16 cellular contexts compared by ENCODE assay signal in genomic region chr16:26672206-26672605, GRCh38.
DNase-seq lines count a peak whose midpoint lies in the region; ATAC-seq and TF ChIP-seq lines count a peak whose summit lies in the region.
"Had no signal": no experiment of that assay in that cellular context is flagged by ENCODE, and none has a peak within 500 bp of the region (broad histone marks: within the 10 kb centered on the region; RNA-seq: fewer than 3 reads in every experiment).

No MANE protein-coding gene starts in this region.

- peaks cover 6% of the 10 kb centered on the region for H3K9me3 ChIP-seq in WERI-Rb-1 (ENCODE audit: severe bottlenecking)
- H3K9me3 ChIP-seq: body of pancreas had no signal

- no peaks in the 10 kb centered on the region for H3K36me3 ChIP-seq in WERI-Rb-1

- peaks cover 2% of the 10 kb centered on the region for H3K4me1 Mint-ChIP-seq in activated CD4-positive, alpha-beta T cell treated with anti-CD3 and anti-CD28 coated beads, Interleukin-2, amount 10 ng/mL, durations not matched to agents 7 days and 5 days
- H3K4me1 Mint-ChIP-seq in activated T-cell treated with anti-CD3 and anti-CD28 coated beads, Interleukin-2, amount 50 U/mL, for 4 hours (ENCODE audit: low read depth) = peaks cover 13% of the 10 kb centered on the region
- H3K4me1 Mint-ChIP-seq in stimulated activated effector memory CD8-positive, alpha-beta T cell treated with anti-CD3 and anti-CD28 coated beads, Interleukin-12 subunit alpha, Interleukin-12 subunit beta, amount 100 ng/mL, for 72 hours = peaks cover 20% of the 10 kb centered on the region

- no peak overlapping the region for H3K4me3 Mint-ChIP-seq in activated CD4-positive, alpha-beta T cell treated with anti-CD3 and anti-CD28 coated beads, Interleukin-2, amount 10 ng/mL, durations not matched to agents 7 days and 5 days
- no peak overlapping the region for H3K4me3 Mint-ChIP-seq in activated T-cell treated with anti-CD3 and anti-CD28 coated beads, Interleukin-2, amount 50 U/mL, for 4 hours
- peak overlapping the region; percentile 36 for H3K4me3 Mint-ChIP-seq in stimulated activated effector memory CD8-positive, alpha-beta T cell treated with anti-CD3 and anti-CD28 coated beads, Interleukin-12 subunit alpha, Interleukin-12 subunit beta, amount 100 ng/mL, for 72 hours

- peaks cover 2% of the 10 kb centered on the region for H3K9me3 Mint-ChIP-seq in activated CD4-positive, alpha-beta T cell treated with anti-CD3 and anti-CD28 coated beads, Interleukin-2, amount 10 ng/mL, durations not matched to agents 7 days and 5 days
- H3K9me3 Mint-ChIP-seq in activated T-cell treated with anti-CD3 and anti-CD28 coated beads, Interleukin-2, amount 50 U/mL, for 4 hours = no peaks in the 10 kb centered on the region
- peaks cover 10% of the 10 kb centered on the region for H3K9me3 Mint-ChIP-seq in stimulated activated effector memory CD8-positive, alpha-beta T cell treated with anti-CD3 and anti-CD28 coated beads, Interleukin-12 subunit alpha, Interleukin-12 subunit beta, amount 100 ng/mL, for 72 hours

- peak; percentile 32 to 38 for DNase-seq in activated CD4-positive, alpha-beta T cell treated with anti-CD3 and anti-CD28 coated beads for 4 hours
- DNase-seq in activated CD4-positive, alpha-beta T cell treated with anti-CD3 and anti-CD28 coated beads, Interleukin-2, amount 10 ng/mL, durations not matched to agents 7 days and 5 days = no peak
- DNase-seq in activated T-cell treated with anti-CD3 and anti-CD28 coated beads, Interleukin-2, amount 50 U/mL, for 4 hours = peak; percentile 27
- DNase-seq in putamen (ENCODE audit: low spot score) (peak; percentile 38), hepatic stellate cell (ENCODE audit: low spot score) (no peak), WERI-Rb-1 (no peak), CD1c-positive myeloid dendritic cell (ENCODE audit: extremely low spot score) (no peak)
- no peak for DNase-seq in stimulated activated effector memory CD8-positive, alpha-beta T cell treated with anti-CD3 and anti-CD28 coated beads, Interleukin-12 subunit alpha, Interleukin-12 subunit beta, amount 100 ng/mL, for 72 hours (ENCODE audit: low spot score in 2 of 2)
- DNase-seq: body of pancreas; DMS153; effector CD4-positive, alpha-beta T cell; foreskin melanocyte; kidney; NCI-H1694 treated with DMSO at 0.1 percent for 48 hours had no signal

- H3K27ac Mint-ChIP-seq in activated CD4-positive, alpha-beta T cell treated with anti-CD3 and anti-CD28 coated beads, Interleukin-2, amount 10 ng/mL, durations not matched to agents 7 days and 5 days = no peak overlapping the region
- peak overlapping the region; percentile 80 for H3K27ac Mint-ChIP-seq in stimulated activated effector memory CD8-positive, alpha-beta T cell treated with anti-CD3 and anti-CD28 coated beads, Interleukin-12 subunit alpha, Interleukin-12 subunit beta, amount 100 ng/mL, for 72 hours

- TF ChIP-seq CTCF in WERI-Rb-1 (IDR thresholded peaks at IDR 0.05; ENCODE audit: low read depth, low read length) = no peak

- POLR2A ChIA-PET in activated CD4-positive, alpha-beta T cell treated with anti-CD3 and anti-CD28 coated beads, Interleukin-2, amount 10 ng/mL, durations not matched to agents 7 days and 5 days (lab: Charles Lee) = no interaction called here

- H3K4me3 ChIP-seq in WERI-Rb-1 (ENCODE audit: low read depth, low read length) = no peak overlapping the region
- H3K4me3 ChIP-seq: body of pancreas had no signal

- CTCF ChIA-PET in activated CD4-positive, alpha-beta T cell treated with anti-CD3 and anti-CD28 coated beads, Interleukin-2, amount 10 ng/mL, durations not matched to agents 7 days and 5 days (lab: Charles Lee) = interaction anchor here (0.6 kb wide), 1 partner anchor 729 kb away, joined by 3 read pairs; no protein-coding TSS in a partner anchor

- H3K27me3 ChIP-seq in WERI-Rb-1 (ENCODE audit: insufficient read depth, low read depth, severe bottlenecking) = peaks cover 88% of the 10 kb centered on the region
- H3K27me3 ChIP-seq: body of pancreas had no signal

- H3K27me3 Mint-ChIP-seq in activated CD4-positive, alpha-beta T cell treated with anti-CD3 and anti-CD28 coated beads, Interleukin-2, amount 10 ng/mL, durations not matched to agents 7 days and 5 days = no peaks in the 10 kb centered on the region
- peaks cover 5% of the 10 kb centered on the region for H3K27me3 Mint-ChIP-seq in activated T-cell treated with anti-CD3 and anti-CD28 coated beads, Interleukin-2, amount 50 U/mL, for 4 hours (ENCODE audit: low read depth)

- peak; percentile 23 to 78 for ATAC-seq in activated T-cell treated with anti-CD3 and anti-CD28 coated beads, Interleukin-2, amount 50 U/mL, for 4 hours
- peak; percentile 74 for ATAC-seq in stimulated activated effector memory CD8-positive, alpha-beta T cell treated with anti-CD3 and anti-CD28 coated beads, Interleukin-12 subunit alpha, Interleukin-12 subunit beta, amount 100 ng/mL, for 72 hours
- ATAC-seq: body of pancreas, SK-N-SH treated with all-trans-retinoic acid at 6 μM for 48 hours had no signal

- no peak overlapping the region for H3K27ac ChIP-seq in WERI-Rb-1
- H3K27ac ChIP-seq: body of pancreas, KMS-11 had no signal

- H3K36me3 Mint-ChIP-seq in activated CD4-positive, alpha-beta T cell treated with anti-CD3 and anti-CD28 coated beads, Interleukin-2, amount 10 ng/mL, durations not matched to agents 7 days and 5 days (ENCODE audit: low read depth) = no peaks in the 10 kb centered on the region
- no peaks in the 10 kb centered on the region for H3K36me3 Mint-ChIP-seq in activated T-cell treated with anti-CD3 and anti-CD28 coated beads, Interleukin-2, amount 50 U/mL, for 4 hours (ENCODE audit: insufficient read depth)
- peaks cover 7% of the 10 kb centered on the region for H3K36me3 Mint-ChIP-seq in stimulated activated effector memory CD8-positive, alpha-beta T cell treated with anti-CD3 and anti-CD28 coated beads, Interleukin-12 subunit alpha, Interleukin-12 subunit beta, amount 100 ng/mL, for 72 hours

Comparison
In these comparisons a context has a peak if more than half of its experiments do, and no peak if none do; other contexts are left out.
1. DNase-seq: peak in activated CD4-positive, alpha-beta T cell treated with anti-CD3 and anti-CD28 coated beads for 4 hours (2 of 2), activated T-cell treated with anti-CD3 and anti-CD28 coated beads, Interleukin-2, amount 50 U/mL, for 4 hours (single experiment) and putamen (single experiment); none in activated CD4-positive, alpha-beta T cell treated with anti-CD3 and anti-CD28 coated beads, Interleukin-2, amount 10 ng/mL, durations not matched to agents 7 days and 5 days (single experiment), stimulated activated effector memory CD8-positive, alpha-beta T cell treated with anti-CD3 and anti-CD28 coated beads, Interleukin-12 subunit alpha, Interleukin-12 subunit beta, amount 100 ng/mL, for 72 hours (0 of 2), hepatic stellate cell (single experiment), WERI-Rb-1 (single experiment) and CD1c-positive myeloid dendritic cell (single experiment).